In the genomic region with DNA sequence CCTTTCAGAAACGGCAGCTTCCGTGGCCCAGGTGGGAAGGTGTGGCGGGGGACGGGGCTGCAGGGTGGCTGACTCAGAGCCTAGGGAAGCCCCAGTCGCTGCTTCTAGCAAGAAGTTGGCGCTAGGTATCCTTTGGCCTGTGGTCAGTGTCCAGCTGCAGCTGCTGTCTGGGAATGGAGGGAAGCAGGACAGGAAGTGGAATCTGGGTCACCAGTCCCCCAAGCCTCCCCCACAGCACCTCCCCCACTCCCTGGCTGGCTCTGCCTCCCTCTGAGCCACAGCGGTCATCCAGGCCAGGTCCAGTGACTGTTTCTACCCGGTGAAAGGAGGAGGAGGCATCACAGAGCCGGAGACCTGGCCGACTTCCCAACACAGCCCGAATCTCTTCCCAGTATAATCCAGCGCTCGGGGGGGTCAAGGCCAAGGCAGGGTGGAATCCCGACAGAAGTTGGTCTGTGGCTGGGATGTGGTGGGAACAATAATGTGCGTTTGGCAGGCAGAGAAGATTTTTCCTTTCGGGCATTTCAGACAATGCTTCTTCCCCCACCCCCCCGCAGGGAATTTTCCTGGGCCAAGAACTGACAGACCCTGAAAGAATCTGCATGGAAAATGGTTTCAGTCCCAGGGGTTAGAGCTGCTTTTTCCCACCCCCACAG, we compare ENCODE assay signal across 9 cellular contexts. TPM values are rescaled to one million over a fixed set of nuclear protein-coding genes. Genes with fewer than 3 reads are reported as not detected.
DNase-seq lines count a peak whose midpoint lies in the region; ATAC-seq and TF ChIP-seq lines count a peak whose summit lies in the region.
"Had no signal": no experiment of that assay in that cellular context is flagged by ENCODE, and none has a peak within 500 bp of the region (broad histone marks: within the 10 kb centered on the region; RNA-seq: fewer than 3 reads in every experiment).

No MANE protein-coding gene starts in this region.

- intact Hi-C loops in esophagus squamous epithelium (cut with DNase I), result no loop called here
- intact Hi-C loops in tibial artery (cut with DNase I; ENCODE audit: low total_unique reads), result no loop called here

- H3K9ac ChIP-seq in NT2/D1 (ENCODE audit: insufficient read length, low read depth), result peak overlapping the region; percentile 34

- H3K9me3 ChIP-seq in NT2/D1 (ENCODE audit: insufficient read depth, low read length) (no peaks in the 10 kb centered on the region), esophagus squamous epithelium (no peaks in the 10 kb centered on the region), mesodermal cell (ENCODE audit: control insufficient read depth, low read length) (no peaks in the 10 kb centered on the region), tibial artery (no peaks in the 10 kb centered on the region)
- no peaks in the 10 kb centered on the region for H3K9me3 ChIP-seq in effector memory CD4-positive, alpha-beta T cell (ENCODE audit: control insufficient read depth, low read length)

- ATAC-seq in GM21619 (IDR thresholded peaks at IDR 0.05; ENCODE audit: unreplicated experiment), result no peak

- in situ Hi-C loops in GM13976 (cut with MboI; ENCODE audit: low sequenced_read_pairs, unreplicated experiment), result no loop called here

- H3K36me3 ChIP-seq in NT2/D1 (ENCODE audit: insufficient read depth, insufficient read length, low read length) (no peaks in the 10 kb centered on the region), esophagus squamous epithelium (no peaks in the 10 kb centered on the region), mesodermal cell (ENCODE audit: control insufficient read depth, insufficient read depth, low read length) (no peaks in the 10 kb centered on the region), tibial artery (no peaks in the 10 kb centered on the region)
- no peaks in the 10 kb centered on the region for H3K36me3 ChIP-seq in effector memory CD4-positive, alpha-beta T cell (ENCODE audit: control insufficient read depth, insufficient read depth, low read length)

- DNase-seq in NT2/D1 (ENCODE audit: low read depth, low spot score), result no peak
- no peak for DNase-seq in esophagus squamous epithelium (lab: John Stamatoyannopoulos, UW)
- peak; percentile 94 to 97 for DNase-seq in tibial artery
- no peak for DNase-seq in effector memory CD4-positive, alpha-beta T cell
- no peak for DNase-seq in NCI-H146 treated with DMSO at 0.1 percent for 48 hours (lab: John Stamatoyannopoulos, UW; ENCODE audit: unreplicated experiment)
- DNase-seq in GM13976 (ENCODE audit: low spot score), result no peak

- H3K27me3 ChIP-seq in NT2/D1 (ENCODE audit: insufficient read depth, insufficient read length), result no peaks in the 10 kb centered on the region
- peaks cover 0 to 17% (median 0%) of the 10 kb centered on the region in 4 donors for H3K27me3 ChIP-seq in esophagus squamous epithelium
- H3K27me3 ChIP-seq in tibial artery, result no peaks in the 10 kb centered on the region
- H3K27me3 ChIP-seq in effector memory CD4-positive, alpha-beta T cell (replicated peaks; ENCODE audit: control insufficient read depth, insufficient read depth, low read length, poor library complexity, severe bottlenecking), result no peaks in the 10 kb centered on the region

- peaks cover 24% of the 10 kb centered on the region for H3K4me1 ChIP-seq in NT2/D1 (ENCODE audit: insufficient read depth, insufficient read length)
- H3K4me1 ChIP-seq in esophagus squamous epithelium, result peaks cover 0 to 46% (median 22%) of the 10 kb centered on the region in 3 donors
- peaks cover 39% of the 10 kb centered on the region for H3K4me1 ChIP-seq in mesodermal cell (ENCODE audit: control insufficient read depth, insufficient read depth, low read length, poor library complexity, severe bottlenecking)
- H3K4me1 ChIP-seq in tibial artery, result peaks cover 6 to 64% (median 38%) of the 10 kb centered on the region in 4 donors
- H3K4me1 ChIP-seq in effector memory CD4-positive, alpha-beta T cell (ENCODE audit: control insufficient read depth, insufficient read depth, low read length, poor library complexity, severe bottlenecking), result no peaks in the 10 kb centered on the region

- H3K27ac ChIP-seq in esophagus squamous epithelium (peak overlapping the region in 3 of 4 donors; percentile 62 to 74 (median 71)), mesodermal cell (ENCODE audit: low read depth, low read length, severe bottlenecking) (peak overlapping the region; percentile 75), tibial artery (peak overlapping the region; percentile 78 to 89)
- H3K27ac ChIP-seq in effector memory CD4-positive, alpha-beta T cell (ENCODE audit: insufficient read depth, low read length, poor library complexity, severe bottlenecking), result no peak overlapping the region
- H3K27ac ChIP-seq: VCaP had no signal

- no peak overlapping the region for H3K4me3 ChIP-seq in NT2/D1 (ENCODE audit: insufficient read length, low read depth)
- peak overlapping the region in 1 of 4 donors; percentile 32 for H3K4me3 ChIP-seq in esophagus squamous epithelium
- no peak overlapping the region for H3K4me3 ChIP-seq in mesodermal cell (ENCODE audit: extremely low read depth, insufficient read depth, low read length, poor library complexity, severe bottlenecking)
- H3K4me3 ChIP-seq in tibial artery, result no peak overlapping the region
- no peak overlapping the region for H3K4me3 ChIP-seq in effector memory CD4-positive, alpha-beta T cell (ENCODE audit: insufficient read depth, low read depth, low read length, poor library complexity, severe bottlenecking)

- TF ChIP-seq CTCF in esophagus squamous epithelium (IDR thresholded peaks at IDR 0.05) (no peak), tibial artery (IDR thresholded peaks at IDR 0.05) (no peak), GM13976 (IDR thresholded peaks at IDR 0.05; ENCODE audit: borderline replicate concordance, control extremely low read depth, extremely low read depth, insufficient read depth, missing control alignments) (no peak)

- WGBS in esophagus squamous epithelium, 2 donors, result 25 to 31% methylated on average over 7 to 10 of the region's 17 CpGs
- WGBS in mesodermal cell (ENCODE audit: insufficient coverage in 2 of 2), 2 experiments, result 63 to 67% methylated on average over 3 to 9 of the region's 17 CpGs

- TF ChIP-seq POLR2A in esophagus squamous epithelium (IDR thresholded peaks at IDR 0.05), result no peak

RNA-seq across cellular contexts. Expression of a gene that starts 45.1 kb away (rescaled TPM):
- 10 to 100 TPM in 2 of 4 donors, 1 to 10 TPM in 2; 4.7 to 33.6 (median 16.0) TPM for total RNA-seq in esophagus squamous epithelium
- 8.8 TPM for polyA plus RNA-seq in mesodermal cell (2013, experiment 1 of 2)
- polyA plus RNA-seq in mesodermal cell (2013, experiment 2 of 2), result 11.5 TPM

Comparison
In these comparisons a context has a peak if more than half of its experiments do, and no peak if none do; other contexts are left out.
1. DNase-seq: peak in tibial artery (2 of 2); none in NT2/D1 (single experiment), esophagus squamous epithelium (single experiment), effector memory CD4-positive, alpha-beta T cell (0 of 3), NCI-H146 treated with DMSO at 0.1 percent for 48 hours (single experiment) and GM13976 (single experiment).